8 cellular contexts compared by ENCODE assay signal in genomic region chr15:42059661-42060476, GRCh38. TPM values are rescaled to one million over a fixed set of nuclear protein-coding genes. Genes with fewer than 3 reads are reported as not detected.
DNase-seq lines count a peak whose midpoint lies in the region; ATAC-seq, FAIRE-seq and TF ChIP-seq lines count a peak whose summit lies in the region.

No MANE protein-coding gene starts in this region.

- H3K9me1 ChIP-seq in endothelial cell of umbilical vein (replicated peaks; ENCODE audit: control insufficient read depth, extremely low read depth, insufficient read depth, low read length) = no peaks in the 10 kb centered on the region

- H4K20me1 ChIP-seq in SK-N-SH (ENCODE audit: insufficient read depth) (no peaks in the 10 kb centered on the region), endothelial cell of umbilical vein (replicated peaks; ENCODE audit: control insufficient read depth, extremely low read depth, insufficient read depth, low read length) (no peaks in the 10 kb centered on the region)

- H3K4me3 Mint-ChIP-seq in activated CD8-positive, alpha-beta T cell treated with anti-CD3 and anti-CD28 coated beads, Interleukin-2, amount 10 ng/mL, durations not matched to agents 7 days and 5 days = no peak overlapping the region
- no peak overlapping the region for H3K4me3 Mint-ChIP-seq in naive B cell

- H3F3A ChIP-seq in SK-N-SH (replicated peaks; ENCODE audit: insufficient read depth) = no peaks in the 10 kb centered on the region

- H3K4me3 ChIP-seq in SK-N-SH (ENCODE audit: low read depth in 2 of 2, low read length in 1 of 2) (peak overlapping the region in 1 of 2 experiments; percentile 15; a peak in 1 of 4 replicates), endothelial cell of umbilical vein (replicated peaks in 1 of 3; ENCODE audit: insufficient read depth in 1 of 3, low read depth in 1 of 3, low read length in 3 of 3) (no peak overlapping the region)

- H3K27me3 Mint-ChIP-seq in activated CD8-positive, alpha-beta T cell treated with anti-CD3 and anti-CD28 coated beads, Interleukin-2, amount 10 ng/mL, durations not matched to agents 7 days and 5 days (ENCODE audit: low read depth) = peaks cover 31% of the 10 kb centered on the region
- peaks cover 47 to 51% (median 50%) of the 10 kb centered on the region in 3 donors for H3K27me3 Mint-ChIP-seq in naive B cell

- peak; percentile 92 for TF ChIP-seq CTCF in SK-N-SH (IDR thresholded peaks at IDR 0.05)
- TF ChIP-seq CTCF in endothelial cell of umbilical vein (IDR thresholded peaks at IDR 0.05; ENCODE audit: extremely low read depth in 1 of 2, insufficient read depth in 1 of 2, low read depth in 1 of 2, low read length in 2 of 2) = peak; percentile 83 to 88

- H3K9me3 Mint-ChIP-seq in activated CD8-positive, alpha-beta T cell treated with anti-CD3 and anti-CD28 coated beads, Interleukin-2, amount 10 ng/mL, durations not matched to agents 7 days and 5 days (ENCODE audit: insufficient read depth) = no peaks in the 10 kb centered on the region
- peaks cover 0 to 2% (median 0%) of the 10 kb centered on the region in 7 donors for H3K9me3 Mint-ChIP-seq in naive B cell

- no peak overlapping the region for H3K27ac Mint-ChIP-seq in activated CD8-positive, alpha-beta T cell treated with anti-CD3 and anti-CD28 coated beads, Interleukin-2, amount 10 ng/mL, durations not matched to agents 7 days and 5 days
- peak overlapping the region in 1 of 6 donors; percentile 52 for H3K27ac Mint-ChIP-seq in naive B cell

- POLR2A ChIA-PET in SK-N-SH (lab: Yijun Ruan, JAX) = no interaction called here
- POLR2A ChIA-PET in activated CD8-positive, alpha-beta T cell treated with anti-CD3 and anti-CD28 coated beads, Interleukin-2, amount 10 ng/mL, durations not matched to agents 7 days and 5 days (lab: Charles Lee) = no interaction called here
- POLR2A ChIA-PET in endothelial cell of umbilical vein (lab: Charles Lee) = no interaction called here

- peak; percentile 61 for TF ChIP-seq RAD21 in SK-N-SH (IDR thresholded peaks at IDR 0.05; ENCODE audit: low read length)

- H3K4me1 ChIP-seq in SK-N-SH (ENCODE audit: control insufficient read depth in 1 of 2, insufficient read depth in 2 of 2, low read depth in 1 of 2, low read length in 1 of 2) = peaks cover 0 to 13% of the 10 kb centered on the region in 2 experiments; a peak in 2 of 4 replicates
- H3K4me1 ChIP-seq in endothelial cell of umbilical vein (ENCODE audit: control insufficient read depth, extremely low read depth, insufficient read depth, low read length) = peaks cover 4% of the 10 kb centered on the region

- CTCF ChIA-PET in SK-N-SH (lab: Yijun Ruan, JAX) = interaction anchor here (0.7 to 17.2 kb wide), 12 partner anchors 9 to 84 kb away, joined by 3 to 293 read pairs (median 4); no protein-coding TSS in a partner anchor
- CTCF ChIA-PET in activated CD8-positive, alpha-beta T cell treated with anti-CD3 and anti-CD28 coated beads, Interleukin-2, amount 10 ng/mL, durations not matched to agents 7 days and 5 days (lab: Charles Lee) = interaction anchor here (0.6 to 3.8 kb wide), 6 partner anchors 8 to 157 kb away, joined by 3 to 29 read pairs (median 5); no protein-coding TSS in a partner anchor
- CTCF ChIA-PET in endothelial cell of umbilical vein (lab: Charles Lee) = interaction anchor here (1.0 to 3.4 kb wide), 6 partner anchors 14 to 75 kb away, joined by 3 to 27 read pairs (median 10); no protein-coding TSS in a partner anchor

- 38% methylated on average over 14 of the region's 14 CpGs for WGBS in SK-N-SH (ENCODE audit: low lambda C conversion rate)

- BruUV-seq in endothelial cell of umbilical vein (replicated peaks; lab: Mats Ljungman, UMichigan) = no TSS peak

- H3K9ac ChIP-seq in SK-N-SH = no peak overlapping the region
- no peak overlapping the region for H3K9ac ChIP-seq in endothelial cell of umbilical vein (replicated peaks; ENCODE audit: extremely low read depth, insufficient read depth, low read length)

- DNase-seq in SK-N-SH (peak; percentile 69), NCI-H526 treated with DMSO at 0.1 percent for 48 hours (lab: John Stamatoyannopoulos, UW) (peak; percentile 21), endothelial cell of umbilical vein (ENCODE audit: low read depth, low spot score) (peak; percentile 63), naive B cell (peak; percentile 51)
- DNase-seq in activated CD8-positive, alpha-beta T cell treated with anti-CD3 and anti-CD28 coated beads, Interleukin-2, amount 10 ng/mL, durations not matched to agents 7 days and 5 days = peak; percentile 79
- peak; percentile 76 for DNase-seq in stimulated activated naive CD8-positive, alpha-beta T cell treated with anti-CD3 and anti-CD28 coated beads, Interleukin-15, Interleukin-2, amounts not matched to agents 100 U/mL and 50 U/mL, for 24 hours

- H3K4me1 Mint-ChIP-seq in activated CD8-positive, alpha-beta T cell treated with anti-CD3 and anti-CD28 coated beads, Interleukin-2, amount 10 ng/mL, durations not matched to agents 7 days and 5 days (ENCODE audit: low read depth) = peaks cover 14% of the 10 kb centered on the region
- H3K4me1 Mint-ChIP-seq in naive B cell = peaks cover 4 to 18% (median 10%) of the 10 kb centered on the region in 3 donors

- H3K36me3 ChIP-seq in SK-N-SH (replicated peaks in 1 of 2; ENCODE audit: control insufficient read depth in 1 of 2, insufficient read depth in 2 of 2, low read length in 1 of 2) = no peaks in the 10 kb centered on the region
- no peaks in the 10 kb centered on the region for H3K36me3 ChIP-seq in endothelial cell of umbilical vein (ENCODE audit: control insufficient read depth in 2 of 2, extremely low read depth in 1 of 2, insufficient read depth in 2 of 2, low read length in 2 of 2)

- H2AFZ ChIP-seq in SK-N-SH (ENCODE audit: low read depth) (no peak overlapping the region), endothelial cell of umbilical vein (ENCODE audit: low read depth, low read length) (no peak overlapping the region)

- H3K79me2 ChIP-seq in SK-N-SH (ENCODE audit: insufficient read depth) = no peaks in the 10 kb centered on the region
- H3K79me2 ChIP-seq in endothelial cell of umbilical vein (ENCODE audit: control insufficient read depth, insufficient read depth, low read length) = no peaks in the 10 kb centered on the region

- intact Hi-C loops in endothelial cell of umbilical vein (cut with micrococcal nuclease) = loop anchor here (5.0 to 10.0 kb wide), 3 partner anchors 88 to 288 kb away; partner anchors contain the start of genes EHD4 and MAPKBP1

- dilution Hi-C loops in endothelial cell of umbilical vein (cut with MboI; ENCODE audit: extremely low pct_ligation_motif_present, low sequenced_read_pairs) = no loop called here

- ATAC-seq in SK-N-SH treated with all-trans-retinoic acid at 6 μM for 48 hours = no peak
- ATAC-seq in activated CD8-positive, alpha-beta T cell treated with anti-CD3 and anti-CD28 coated beads, Interleukin-2, amount 10 ng/mL, durations not matched to agents 7 days and 5 days = peak; percentile 50
- ATAC-seq in naive B cell (ENCODE audit: low read depth in 2 of 2) = peak; percentile 40 to 58
- no peak for ATAC-seq in stimulated activated naive CD8-positive, alpha-beta T cell treated with anti-CD3 and anti-CD28 coated beads, Interleukin-15, Interleukin-2, amounts not matched to agents 100 U/mL and 50 U/mL, for 24 hours
- no peak for ATAC-seq in GM18505 (IDR thresholded peaks at IDR 0.05; ENCODE audit: unreplicated experiment)

- H3K27ac ChIP-seq in SK-N-SH (ENCODE audit: low read depth in 2 of 2, low read length in 1 of 2) = no peak overlapping the region
- H3K27ac ChIP-seq in endothelial cell of umbilical vein (ENCODE audit: insufficient read depth, low read depth, low read length) = no peak overlapping the region

- no peak for TF ChIP-seq POLR2A in endothelial cell of umbilical vein (IDR thresholded peaks at IDR 0.05; ENCODE audit: low read depth, low read length)
- TF ChIP-seq POLR2A in GM18505 (IDR thresholded peaks at IDR 0.05; ENCODE audit: borderline replicate concordance, extremely low read depth, insufficient read depth, insufficient read length) = no peak

- no peaks in the 10 kb centered on the region for H3K36me3 Mint-ChIP-seq in activated CD8-positive, alpha-beta T cell treated with anti-CD3 and anti-CD28 coated beads, Interleukin-2, amount 10 ng/mL, durations not matched to agents 7 days and 5 days (ENCODE audit: low read depth)
- no peaks in the 10 kb centered on the region for H3K36me3 Mint-ChIP-seq in naive B cell

- H3K27me3 ChIP-seq in SK-N-SH (ENCODE audit: insufficient read depth) = peaks cover 6% of the 10 kb centered on the region; the same call in 1 of the 2 replicates
- H3K27me3 ChIP-seq in endothelial cell of umbilical vein (ENCODE audit: control insufficient read depth in 2 of 2, insufficient read depth in 2 of 2, low read length in 2 of 2) = peaks cover 0 to 4% of the 10 kb centered on the region in 2 experiments

- FAIRE-seq in endothelial cell of umbilical vein (lab: Jason Lieb, UNC) = peak; percentile 90

- H3K9me3 ChIP-seq in SK-N-SH (no peaks in the 10 kb centered on the region), endothelial cell of umbilical vein (replicated peaks; ENCODE audit: control insufficient read depth, insufficient read depth, low read length) (no peaks in the 10 kb centered on the region)

- TF ChIP-seq EP300 in SK-N-SH (IDR thresholded peaks at IDR 0.05; ENCODE audit: borderline replicate concordance in 1 of 2, low read depth in 1 of 2, low read length in 1 of 2) = no peak

- H3K4me2 ChIP-seq in SK-N-SH = no peak overlapping the region
- no peak overlapping the region for H3K4me2 ChIP-seq in endothelial cell of umbilical vein (ENCODE audit: insufficient read depth, low read length)

- no peaks in the 10 kb centered on the region for H3K9me2 ChIP-seq in SK-N-SH

RNA-seq across cellular contexts. Expression of gene PLA2G4D, which starts 34.5 kb away (rescaled TPM):
- polyA plus RNA-seq in SK-N-SH (2012; rRNA removed) (not detected in 2 replicates), endothelial cell of umbilical vein (not detected in 2 replicates), naive B cell (ENCODE audit: low read depth in 6 of 6) (not detected)
- polyA plus RNA-seq in SK-N-SH (2012; cell fraction: cytosol; rRNA removed) = not detected in 2 replicates
- polyA plus RNA-seq in SK-N-SH (2012; cell fraction: nucleus; rRNA removed) = not detected in 2 replicates
- not detected for total RNA-seq in activated CD8-positive, alpha-beta T cell treated with anti-CD3 and anti-CD28 coated beads, Interleukin-2, amount 10 ng/mL, durations not matched to agents 7 days and 5 days
- total RNA-seq in endothelial cell of umbilical vein = not detected in 2 replicates
- polyA plus RNA-seq in endothelial cell of umbilical vein (2011; cell fraction: cytosol; rRNA removed) = not detected in 2 replicates
- polyA plus RNA-seq in endothelial cell of umbilical vein (2011; cell fraction: nucleus; rRNA removed) = not detected in 2 replicates
- not detected in 2 replicates for polyA plus RNA-seq in endothelial cell of umbilical vein (2012)
- polyA minus RNA-seq in endothelial cell of umbilical vein = not detected in 2 replicates
- not detected for polyA minus RNA-seq in endothelial cell of umbilical vein (2011; cell fraction: cytosol; rRNA and poly(A)+ RNA removed)
- polyA minus RNA-seq in endothelial cell of umbilical vein (2011; cell fraction: nucleus; rRNA and poly(A)+ RNA removed) = not detected in 2 replicates

RNA-seq across cellular contexts. Expression of gene PLA2G4E, which starts 39.0 kb away (rescaled TPM):
- polyA plus RNA-seq in SK-N-SH (2012; rRNA removed) (not detected in 2 replicates), endothelial cell of umbilical vein (not detected in 2 replicates), naive B cell (ENCODE audit: low read depth in 6 of 6) (not detected)
- polyA plus RNA-seq in SK-N-SH (2012; cell fraction: cytosol; rRNA removed) = not detected in 2 replicates
- polyA plus RNA-seq in SK-N-SH (2012; cell fraction: nucleus; rRNA removed) = not detected in 2 replicates
- total RNA-seq in activated CD8-positive, alpha-beta T cell treated with anti-CD3 and anti-CD28 coated beads, Interleukin-2, amount 10 ng/mL, durations not matched to agents 7 days and 5 days = not detected
- not detected in 2 replicates for total RNA-seq in endothelial cell of umbilical vein
- polyA plus RNA-seq in endothelial cell of umbilical vein (2011; cell fraction: cytosol; rRNA removed) = not detected in 2 replicates
- polyA plus RNA-seq in endothelial cell of umbilical vein (2011; cell fraction: nucleus; rRNA removed) = not detected in 2 replicates
- not detected in 2 replicates for polyA plus RNA-seq in endothelial cell of umbilical vein (2012)
- not detected in 2 replicates for polyA minus RNA-seq in endothelial cell of umbilical vein
- not detected for polyA minus RNA-seq in endothelial cell of umbilical vein (2011; cell fraction: cytosol; rRNA and poly(A)+ RNA removed)
- polyA minus RNA-seq in endothelial cell of umbilical vein (2011; cell fraction: nucleus; rRNA and poly(A)+ RNA removed) = not detected in 2 replicates

Comparison
In these comparisons a context has a peak if more than half of its experiments do, and no peak if none do; other contexts are left out.
1. DNase-seq: peak in every context shown above with its lines; median percentile 79 in activated CD8-positive, alpha-beta T cell treated with anti-CD3 and anti-CD28 coated beads, Interleukin-2, amount 10 ng/mL, durations not matched to agents 7 days and 5 days; 76 in stimulated activated naive CD8-positive, alpha-beta T cell treated with anti-CD3 and anti-CD28 coated beads, Interleukin-15, Interleukin-2, amounts not matched to agents 100 U/mL and 50 U/mL, for 24 hours; 69 in SK-N-SH; 63 in endothelial cell of umbilical vein; 51 in naive B cell; 21 in NCI-H526 treated with DMSO at 0.1 percent for 48 hours.
2. ATAC-seq: peak in activated CD8-positive, alpha-beta T cell treated with anti-CD3 and anti-CD28 coated beads, Interleukin-2, amount 10 ng/mL, durations not matched to agents 7 days and 5 days (single experiment) and naive B cell (2 of 2); none in SK-N-SH treated with all-trans-retinoic acid at 6 μM for 48 hours (single experiment), stimulated activated naive CD8-positive, alpha-beta T cell treated with anti-CD3 and anti-CD28 coated beads, Interleukin-15, Interleukin-2, amounts not matched to agents 100 U/mL and 50 U/mL, for 24 hours (single experiment) and GM18505 (single experiment).